In the genomic region with DNA sequence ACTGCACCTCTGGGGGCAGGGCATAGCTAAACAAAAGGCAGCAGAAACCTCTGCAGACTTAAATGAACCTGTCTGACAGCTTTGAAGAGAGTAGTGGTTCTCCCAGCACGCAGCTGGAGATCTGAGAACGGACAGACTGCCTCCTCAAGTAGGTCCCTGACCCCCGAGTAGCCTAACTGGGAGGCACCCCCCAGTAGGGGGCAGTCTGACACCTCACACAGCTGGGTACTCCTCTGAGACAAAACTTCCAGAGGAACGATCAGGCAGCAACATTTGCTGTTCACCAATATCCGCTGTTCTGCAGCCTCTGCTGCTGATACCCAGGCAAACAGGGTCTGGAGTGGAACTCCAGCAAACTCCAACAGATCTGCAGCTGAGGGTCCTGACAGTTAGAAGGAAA, we compare ENCODE assay signal across 5 cellular contexts. TPM values are rescaled to one million over a fixed set of nuclear protein-coding genes. Genes with fewer than 3 reads are reported as not detected.
"Had no signal": no experiment of that assay in that cellular context is flagged by ENCODE, and none has a peak within 500 bp of the region (broad histone marks: within the 10 kb centered on the region; RNA-seq: fewer than 3 reads in every experiment).

No MANE protein-coding gene starts in this region.

RNA-seq across cellular contexts. Expression of a gene that starts 13.5 kb away (rescaled TPM):
- total RNA-seq: activated B cell treated with CpG ODN at 0.5 μM for 24 hours, chondrocyte, M059J, SJSA1 had no signal
- polyA plus RNA-seq: SK-N-SH had no signal

RNA-seq across cellular contexts. Expression of a gene that starts 30.7 kb away (rescaled TPM):
- total RNA-seq: M059J, SJSA1 had no signal
- polyA plus RNA-seq: SK-N-SH had no signal
